1 cellular context compared by ENCODE assay signal in genomic region chr5:473344-474192, GRCh38.
TF ChIP-seq lines count a peak whose summit lies in the region.

No MANE protein-coding gene starts in this region.

TF ChIP-seq in K562, 482 proteins besides CTCF, POLR2A, EP300 and RAD21 (continued from another document and continues in another):
- TF ChIP-seq, protein P1, sequence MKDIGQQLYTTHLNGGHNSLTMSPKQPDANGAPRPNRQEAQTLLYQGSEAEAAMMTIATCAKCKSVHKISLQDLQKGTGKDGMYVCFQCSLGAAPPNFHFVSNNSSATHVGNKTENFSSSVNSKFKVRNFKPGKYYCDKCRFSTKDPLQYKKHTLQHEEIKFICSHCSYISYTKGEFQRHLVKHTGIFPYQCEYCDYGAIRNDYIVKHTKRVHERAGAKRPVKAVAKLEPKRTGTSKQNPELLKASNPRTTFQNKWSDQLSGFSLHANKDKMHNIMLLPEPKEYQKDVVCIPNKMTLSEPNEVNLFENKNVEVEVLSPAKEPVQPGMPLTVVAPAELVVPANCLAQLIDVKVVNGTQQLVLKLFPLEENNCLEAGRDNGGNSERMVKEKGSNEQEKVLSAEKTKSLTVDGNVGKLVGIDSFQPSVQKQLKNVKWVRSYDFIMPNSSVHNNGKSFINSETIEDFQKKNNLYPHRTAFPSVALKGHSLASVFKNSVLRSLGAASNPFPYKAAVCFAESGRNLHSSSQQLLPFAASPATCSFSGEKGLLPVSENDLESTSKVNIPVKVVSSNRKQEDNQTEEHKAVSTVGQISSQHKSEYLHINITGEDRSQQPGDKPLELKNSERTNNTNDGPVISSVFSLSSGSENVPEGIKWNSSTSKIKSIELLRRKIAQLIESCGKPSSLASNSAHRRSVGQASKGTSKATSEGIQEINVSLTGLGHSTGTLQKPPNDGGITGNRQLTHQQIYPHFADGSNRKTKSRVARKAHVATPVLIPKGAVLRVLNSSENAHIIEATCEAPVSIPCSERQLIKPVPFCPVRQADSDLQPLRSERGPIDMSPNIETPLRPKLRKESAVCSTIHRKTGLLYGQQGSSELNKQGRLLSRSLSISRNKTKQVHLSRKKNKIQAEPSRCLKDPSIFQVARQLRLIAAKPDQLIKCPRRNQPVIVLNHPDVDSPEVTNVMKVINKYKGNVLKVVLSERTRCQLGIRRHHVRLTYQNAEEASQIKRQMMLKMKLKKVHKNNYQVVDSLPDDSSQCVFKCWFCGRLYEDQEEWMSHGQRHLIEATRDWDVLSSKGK (CRISPR knock-in tag; IDR thresholded peaks at IDR 0.05) = no peak
- TF ChIP-seq MBD2 (IDR thresholded peaks at IDR 0.05; ENCODE audit: borderline replicate concordance, low read depth) (no peak), ESRRB (CRISPR knock-in tag; IDR thresholded peaks at IDR 0.05; ENCODE audit: borderline replicate concordance) (no peak), ILK (tag; IDR thresholded peaks at IDR 0.05; ENCODE audit: borderline replicate concordance, low read depth) (no peak), FOXM1 (IDR thresholded peaks at IDR 0.05; ENCODE audit: low read depth) (no peak), FOXM1 (CRISPR knock-in tag; IDR thresholded peaks at IDR 0.05; ENCODE audit: low read depth) (no peak; the same call in none of the 2 replicates), ZNF586 (CRISPR knock-in tag; conservative IDR thresholded peaks at IDR 0.05) (no peak), TAL1 (IDR thresholded peaks at IDR 0.05) (no peak), STAT5A (IDR thresholded peaks at IDR 0.05; ENCODE audit: borderline replicate concordance, low read length) (no peak), ZNF707 (CRISPR knock-in tag; conservative IDR thresholded peaks at IDR 0.05) (no peak), ZNF778 (CRISPR knock-in tag; IDR thresholded peaks at IDR 0.05) (no peak), LARP7 (IDR thresholded peaks at IDR 0.05) (no peak), YY1 (IDR thresholded peaks at IDR 0.05; ENCODE audit: borderline replicate concordance in 1 of 3, control insufficient read depth in 1 of 3, extremely low read depth in 1 of 3, insufficient read depth in 3 of 3, insufficient read length in 1 of 3, insufficient replicate concordance in 2 of 3, low read depth in 1 of 3, low read length in 2 of 3) (no peak), SRSF9 (IDR thresholded peaks at IDR 0.05; ENCODE audit: borderline replicate concordance, low read depth, low read length) (no peak), FIP1L1 (IDR thresholded peaks at IDR 0.05; ENCODE audit: low read depth, low read length, poor library complexity, severe bottlenecking) (no peak), MECOM (CRISPR knock-in tag; IDR thresholded peaks at IDR 0.05) (no peak), ARID2 (IDR thresholded peaks at IDR 0.05) (no peak), ZBTB49 (CRISPR knock-in tag; IDR thresholded peaks at IDR 0.05; ENCODE audit: borderline replicate concordance) (no peak), ZNF41 (CRISPR knock-in tag; conservative IDR thresholded peaks at IDR 0.05) (no peak), RBBP5 (IDR thresholded peaks at IDR 0.05; ENCODE audit: borderline replicate concordance, insufficient read depth, low read length, poor library complexity, severe bottlenecking) (peak; percentile 23), TBL1XR1 (IDR thresholded peaks at IDR 0.05; ENCODE audit: low read length in 2 of 2) (no peak), SFPQ (IDR thresholded peaks at IDR 0.05; ENCODE audit: low read depth, low read length) (no peak), COPS2 (conservative IDR thresholded peaks at IDR 0.05) (no peak), RREB1 (CRISPR knock-in tag; IDR thresholded peaks at IDR 0.05) (0 out of 2 replicates have a peak, but pooled peaks have one; percentile 20), SIN3A (IDR thresholded peaks at IDR 0.05; ENCODE audit: borderline replicate concordance in 2 of 2, control insufficient read depth in 1 of 2, low read depth in 2 of 2, low read length in 2 of 2) (0 out of 4 replicates have a peak, but pooled peaks of 1 of the 2 experiments have one; percentile 1), ZNF175 (CRISPR knock-in tag; IDR thresholded peaks at IDR 0.05; ENCODE audit: low read depth) (no peak), ZNF311 (CRISPR knock-in tag; IDR thresholded peaks at IDR 0.05) (no peak), ASH1L (IDR thresholded peaks at IDR 0.05; ENCODE audit: borderline replicate concordance, low read depth, partially characterized antibody) (no peak), SMARCA4 (IDR thresholded peaks at IDR 0.05) (no peak), ZNF282 (CRISPR knock-in tag; IDR thresholded peaks at IDR 0.05) (no peak), SMARCE1 (IDR thresholded peaks at IDR 0.05) (no peak), ZNF696 (CRISPR knock-in tag; conservative IDR thresholded peaks at IDR 0.05) (no peak), NR2C1 (IDR thresholded peaks at IDR 0.05) (no peak), NR2C1 (tag; IDR thresholded peaks at IDR 0.05) (no peak), SRSF7 (optimal IDR thresholded peaks at IDR 0.05; ENCODE audit: low read depth, low read length) (no peak), ZNF780A (CRISPR knock-in tag; IDR thresholded peaks at IDR 0.05) (no peak), ZNF77 (CRISPR knock-in tag; IDR thresholded peaks at IDR 0.05) (no peak)
- TF ChIP-seq, protein P2, sequence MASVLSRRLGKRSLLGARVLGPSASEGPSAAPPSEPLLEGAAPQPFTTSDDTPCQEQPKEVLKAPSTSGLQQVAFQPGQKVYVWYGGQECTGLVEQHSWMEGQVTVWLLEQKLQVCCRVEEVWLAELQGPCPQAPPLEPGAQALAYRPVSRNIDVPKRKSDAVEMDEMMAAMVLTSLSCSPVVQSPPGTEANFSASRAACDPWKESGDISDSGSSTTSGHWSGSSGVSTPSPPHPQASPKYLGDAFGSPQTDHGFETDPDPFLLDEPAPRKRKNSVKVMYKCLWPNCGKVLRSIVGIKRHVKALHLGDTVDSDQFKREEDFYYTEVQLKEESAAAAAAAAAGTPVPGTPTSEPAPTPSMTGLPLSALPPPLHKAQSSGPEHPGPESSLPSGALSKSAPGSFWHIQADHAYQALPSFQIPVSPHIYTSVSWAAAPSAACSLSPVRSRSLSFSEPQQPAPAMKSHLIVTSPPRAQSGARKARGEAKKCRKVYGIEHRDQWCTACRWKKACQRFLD (CRISPR knock-in tag; IDR thresholded peaks at IDR 0.05) = no peak
- TF ChIP-seq, protein P3, sequence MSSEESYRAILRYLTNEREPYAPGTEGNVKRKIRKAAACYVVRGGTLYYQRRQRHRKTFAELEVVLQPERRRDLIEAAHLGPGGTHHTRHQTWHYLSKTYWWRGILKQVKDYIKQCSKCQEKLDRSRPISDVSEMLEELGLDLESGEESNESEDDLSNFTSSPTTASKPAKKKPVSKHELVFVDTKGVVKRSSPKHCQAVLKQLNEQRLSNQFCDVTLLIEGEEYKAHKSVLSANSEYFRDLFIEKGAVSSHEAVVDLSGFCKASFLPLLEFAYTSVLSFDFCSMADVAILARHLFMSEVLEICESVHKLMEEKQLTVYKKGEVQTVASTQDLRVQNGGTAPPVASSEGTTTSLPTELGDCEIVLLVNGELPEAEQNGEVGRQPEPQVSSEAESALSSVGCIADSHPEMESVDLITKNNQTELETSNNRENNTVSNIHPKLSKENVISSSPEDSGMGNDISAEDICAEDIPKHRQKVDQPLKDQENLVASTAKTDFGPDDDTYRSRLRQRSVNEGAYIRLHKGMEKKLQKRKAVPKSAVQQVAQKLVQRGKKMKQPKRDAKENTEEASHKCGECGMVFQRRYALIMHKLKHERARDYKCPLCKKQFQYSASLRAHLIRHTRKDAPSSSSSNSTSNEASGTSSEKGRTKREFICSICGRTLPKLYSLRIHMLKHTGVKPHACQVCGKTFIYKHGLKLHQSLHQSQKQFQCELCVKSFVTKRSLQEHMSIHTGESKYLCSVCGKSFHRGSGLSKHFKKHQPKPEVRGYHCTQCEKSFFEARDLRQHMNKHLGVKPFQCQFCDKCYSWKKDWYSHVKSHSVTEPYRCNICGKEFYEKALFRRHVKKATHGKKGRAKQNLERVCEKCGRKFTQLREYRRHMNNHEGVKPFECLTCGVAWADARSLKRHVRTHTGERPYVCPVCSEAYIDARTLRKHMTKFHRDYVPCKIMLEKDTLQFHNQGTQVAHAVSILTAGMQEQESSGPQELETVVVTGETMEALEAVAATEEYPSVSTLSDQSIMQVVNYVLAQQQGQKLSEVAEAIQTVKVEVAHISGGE (CRISPR knock-in tag; IDR thresholded peaks at IDR 0.05) = no peak
- TF ChIP-seq, protein P4, sequence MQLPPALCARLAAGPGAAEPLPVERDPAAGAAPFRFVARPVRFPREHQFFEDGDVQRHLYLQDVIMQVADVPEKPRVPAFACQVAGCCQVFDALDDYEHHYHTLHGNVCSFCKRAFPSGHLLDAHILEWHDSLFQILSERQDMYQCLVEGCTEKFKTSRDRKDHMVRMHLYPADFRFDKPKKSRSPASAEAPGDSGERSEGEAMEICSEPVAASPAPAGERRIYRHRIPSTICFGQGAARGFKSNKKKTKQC (CRISPR knock-in tag; IDR thresholded peaks at IDR 0.05) = no peak
- TF ChIP-seq, protein P5, sequence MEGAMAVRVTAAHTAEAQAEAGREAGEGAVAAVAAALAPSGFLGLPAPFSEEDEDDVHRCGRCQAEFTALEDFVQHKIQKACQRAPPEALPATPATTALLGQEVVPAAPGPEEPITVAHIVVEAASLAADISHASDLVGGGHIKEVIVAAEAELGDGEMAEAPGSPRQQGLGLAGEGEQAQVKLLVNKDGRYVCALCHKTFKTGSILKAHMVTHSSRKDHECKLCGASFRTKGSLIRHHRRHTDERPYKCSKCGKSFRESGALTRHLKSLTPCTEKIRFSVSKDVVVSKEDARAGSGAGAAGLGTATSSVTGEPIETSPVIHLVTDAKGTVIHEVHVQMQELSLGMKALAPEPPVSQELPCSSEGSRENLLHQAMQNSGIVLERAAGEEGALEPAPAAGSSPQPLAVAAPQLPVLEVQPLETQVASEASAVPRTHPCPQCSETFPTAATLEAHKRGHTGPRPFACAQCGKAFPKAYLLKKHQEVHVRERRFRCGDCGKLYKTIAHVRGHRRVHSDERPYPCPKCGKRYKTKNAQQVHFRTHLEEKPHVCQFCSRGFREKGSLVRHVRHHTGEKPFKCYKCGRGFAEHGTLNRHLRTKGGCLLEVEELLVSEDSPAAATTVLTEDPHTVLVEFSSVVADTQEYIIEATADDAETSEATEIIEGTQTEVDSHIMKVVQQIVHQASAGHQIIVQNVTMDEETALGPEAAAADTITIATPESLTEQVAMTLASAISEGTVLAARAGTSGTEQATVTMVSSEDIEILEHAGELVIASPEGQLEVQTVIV (CRISPR knock-in tag; IDR thresholded peaks at IDR 0.05; ENCODE audit: borderline replicate concordance) = no peak
